26 cellular contexts compared by ENCODE assay signal in genomic region chr18:40440088-40440487, GRCh38.
"Had no signal": no experiment of that assay in that cellular context is flagged by ENCODE, and none has a peak within 500 bp of the region (broad histone marks: within the 10 kb centered on the region; RNA-seq: fewer than 3 reads in every experiment).

No MANE protein-coding gene starts in this region.

- H3K4me2 ChIP-seq: PC-9 had no signal

- H3K4me1 Mint-ChIP-seq: IgD-negative memory B cell had no signal

- H3K4me3 ChIP-seq: MG63, PC-9, Peyer's patch, SJCRH30 had no signal

- DNase-seq: KBM-7; MG63; NCI-H1092; NCI-H1105 treated with DMSO at 0.1 percent for 48 hours; NCI-H1417 treated with DMSO at 0.1 percent for 48 hours; NCI-H146; NCI-H1694 treated with DMSO at 0.1 percent for 48 hours; NCI-H2029; NCI-H2081 treated with DMSO at 0.1 percent for 48 hours; NCI-H2171; NCI-H226; NCI-H446; NCI-H510A; NCI-H524 treated with DMSO at 0.1 percent for 48 hours; NCI-H69; NCI-H774; NK-92 treated with Interleukin-12 subunit alpha and Interleukin-12 subunit beta, amount 100 ng/mL, for 24 hours; OCI-M1; PC-9; Peyer's patch; SHP77 treated with DMSO at 0.1 percent for 48 hours; SJCRH30; T-helper 1 cell had no signal

- H3K27me3 Mint-ChIP-seq: IgD-negative memory B cell had no signal

- H3K27me3 ChIP-seq: MG63, Peyer's patch, SJCRH30 had no signal

- H3K36me3 Mint-ChIP-seq: IgD-negative memory B cell had no signal

- H3K36me3 ChIP-seq: MG63, Peyer's patch, SJCRH30 had no signal

- ATAC-seq: Right ventricle myocardium inferior, SK-N-SH treated with all-trans-retinoic acid at 6 μM for 48 hours had no signal

- H3K27ac Mint-ChIP-seq: IgD-negative memory B cell had no signal

- H3K4me1 ChIP-seq: Peyer's patch, SJCRH30 had no signal

- H3K27ac ChIP-seq: PC-9, Peyer's patch, SJCRH30 had no signal

- H3K9me3 ChIP-seq: MG63, Peyer's patch, SJCRH30 had no signal

- H3K4me3 Mint-ChIP-seq: IgD-negative memory B cell had no signal

- H2AFZ ChIP-seq: PC-9 had no signal
